Comparison of ENCODE assay signal across 30 cellular contexts in genomic region chr1:74856174-74856573, GRCh38.
"Had no signal": no experiment of that assay in that cellular context is flagged by ENCODE, and none has a peak within 500 bp of the region (broad histone marks: within the 10 kb centered on the region; RNA-seq: fewer than 3 reads in every experiment).

No MANE protein-coding gene starts in this region.

- FAIRE-seq: small intestine, urothelium cell line had no signal

- H3K4me1 Mint-ChIP-seq: naive thymus-derived CD4-positive, alpha-beta T cell; natural killer cell; nephron; stimulated activated effector memory CD8-positive, alpha-beta T cell treated with anti-CD3 and anti-CD28 coated beads, Interleukin-12 subunit alpha, Interleukin-12 subunit beta, amount 100 ng/mL, for 72 hours; stimulated activated naive B cell treated with anti-CD40 and anti-IgM and Interleukin-4, amounts not matched to agents 10 μg/mL and 1 μg/mL and 100 μg/mL, for 72 hours had no signal

- H3K4me3 ChIP-seq: ovary, psoas muscle, right lobe of liver, sigmoid colon, stomach, thoracic aorta, thyroid gland, tibial nerve, upper lobe of left lung, vagina had no signal

- H3K27ac ChIP-seq: neutrophil, ovary, parathyroid adenoma, psoas muscle, right lobe of liver, sigmoid colon, stomach, thoracic aorta, thyroid gland, tibial nerve, upper lobe of left lung, vagina had no signal

- ATAC-seq: naive thymus-derived CD4-positive, alpha-beta T cell; natural killer cell; psoas muscle; right cardiac atrium; right lobe of liver; stimulated activated effector memory CD8-positive, alpha-beta T cell treated with anti-CD3 and anti-CD28 coated beads, Interleukin-12 subunit alpha, Interleukin-12 subunit beta, amount 100 ng/mL, for 72 hours; stimulated activated naive B cell treated with anti-CD40 and anti-IgM and Interleukin-4, amounts not matched to agents 10 μg/mL and 1 μg/mL and 100 μg/mL, for 72 hours had no signal

- H2AFZ ChIP-seq: parathyroid adenoma had no signal

- H3K4me1 ChIP-seq: parathyroid adenoma, psoas muscle, right lobe of liver, sigmoid colon, stomach, thyroid gland, tibial nerve, upper lobe of left lung, vagina had no signal

- H3K9me3 Mint-ChIP-seq: nephron had no signal

- H3K27me3 ChIP-seq: neutrophil, ovary, right lobe of liver, sigmoid colon, stomach, thyroid gland, tibial nerve, upper lobe of left lung, vagina had no signal

- H3K4me3 Mint-ChIP-seq: naive thymus-derived CD4-positive, alpha-beta T cell; natural killer cell; nephron; stimulated activated effector memory CD8-positive, alpha-beta T cell treated with anti-CD3 and anti-CD28 coated beads, Interleukin-12 subunit alpha, Interleukin-12 subunit beta, amount 100 ng/mL, for 72 hours; stimulated activated naive B cell treated with anti-CD40 and anti-IgM and Interleukin-4, amounts not matched to agents 10 μg/mL and 1 μg/mL and 100 μg/mL, for 72 hours; stimulated activated naive CD8-positive, alpha-beta T cell treated with anti-CD3 and anti-CD28 coated beads, Interleukin-15, Interleukin-2, amounts not matched to agents 100 ng/mL and 50 ng/mL, for 24 hours had no signal

- H3K27me3 Mint-ChIP-seq: progenitor cell of endocrine pancreas; stimulated activated naive B cell treated with anti-CD40 and anti-IgM and Interleukin-4, amounts not matched to agents 10 μg/mL and 1 μg/mL and 100 μg/mL, for 72 hours; stimulated activated naive CD8-positive, alpha-beta T cell treated with anti-CD3 and anti-CD28 coated beads, Interleukin-15, Interleukin-2, amounts not matched to agents 100 ng/mL and 50 ng/mL, for 24 hours had no signal

- DNase-seq: naive thymus-derived CD4-positive, alpha-beta T cell; natural killer cell; nucleus accumbens; ovary; posterior cingulate gyrus; psoas muscle; right cardiac atrium; right lobe of liver; sigmoid colon; small intestine; stimulated activated CD4-positive, alpha-beta T cell treated with anti-CD3 and anti-CD28 coated beads, Interleukin-15, amount 100 ng/mL, for 24 hours; stimulated activated CD4-positive, alpha-beta T cell treated with anti-CD3 and anti-CD28 coated beads, Interleukin-2, amount 100 ng/mL, for 24 hours; stimulated activated CD4-positive, alpha-beta T cell treated with anti-CD3 and anti-CD28 coated beads, Interleukin-2, amount 100 ng/mL, for 48 hours; stimulated activated CD4-positive, alpha-beta T cell treated with anti-CD3 and anti-CD28 coated beads, Interleukin-4, amount 100 ng/mL, for 24 hours; stimulated activated naive B cell treated with anti-CD40 and anti-IgM and Interleukin-4, amounts not matched to agents 10 μg/mL and 1 μg/mL and 100 μg/mL, for 72 hours; stimulated activated naive CD4-positive, alpha-beta T cell treated with Interleukin-2 at 50 U/mL for 16 hours; stomach; thyroid gland; trophoblast cell; upper lobe of left lung had no signal

- H3K27ac Mint-ChIP-seq: naive thymus-derived CD4-positive, alpha-beta T cell; natural killer cell; nephron; progenitor cell of endocrine pancreas; stimulated activated effector memory CD8-positive, alpha-beta T cell treated with anti-CD3 and anti-CD28 coated beads, Interleukin-12 subunit alpha, Interleukin-12 subunit beta, amount 100 ng/mL, for 72 hours; stimulated activated naive B cell treated with anti-CD40 and anti-IgM and Interleukin-4, amounts not matched to agents 10 μg/mL and 1 μg/mL and 100 μg/mL, for 72 hours; stimulated activated naive CD8-positive, alpha-beta T cell treated with anti-CD3 and anti-CD28 coated beads, Interleukin-15, Interleukin-2, amounts not matched to agents 100 ng/mL and 50 ng/mL, for 24 hours had no signal

- H3K36me3 Mint-ChIP-seq: naive thymus-derived CD4-positive, alpha-beta T cell; natural killer cell; stimulated activated effector memory CD8-positive, alpha-beta T cell treated with anti-CD3 and anti-CD28 coated beads, Interleukin-12 subunit alpha, Interleukin-12 subunit beta, amount 100 ng/mL, for 72 hours; stimulated activated naive B cell treated with anti-CD40 and anti-IgM and Interleukin-4, amounts not matched to agents 10 μg/mL and 1 μg/mL and 100 μg/mL, for 72 hours had no signal

- H3K36me3 ChIP-seq: neutrophil, ovary, right lobe of liver, sigmoid colon, stomach, thoracic aorta, thyroid gland, tibial nerve, upper lobe of left lung, vagina had no signal

- H3K79me2 ChIP-seq: parathyroid adenoma had no signal
